Comparison of ENCODE assay signal across 8 cellular contexts in genomic region chr6:165663736-165664552, GRCh38. TPM values are rescaled to one million over a fixed set of nuclear protein-coding genes. Genes with fewer than 3 reads are reported as not detected.
DNase-seq lines count a peak whose midpoint lies in the region; ATAC-seq, FAIRE-seq and TF ChIP-seq lines count a peak whose summit lies in the region.

No MANE protein-coding gene starts in this region.

- H3K27ac ChIP-seq in A549 = peak overlapping the region; percentile 82 to 99; a peak in 5 of 6 replicates
- no peak overlapping the region for H3K27ac ChIP-seq in HUES64 (ENCODE audit: low read depth, low read length)

- H3K9ac ChIP-seq in HUES64 (ENCODE audit: low read depth, low read length) = no peak overlapping the region

- POLR2A ChIA-PET in A549 (lab: Yijun Ruan, JAX) = no interaction called here

- no peaks in the 10 kb centered on the region for H3K4me1 Mint-ChIP-seq in natural killer cell

- H3K4me2 ChIP-seq in A549 = peak overlapping the region; percentile 85

- no peak for TF ChIP-seq RAD21 in A549 (conservative IDR thresholded peaks at IDR 0.05 in 1 of 2, IDR thresholded peaks at IDR 0.05 in 1 of 2)

- H3K27me3 ChIP-seq in HUES64 (ENCODE audit: insufficient read depth, low read length) = peaks cover 85% of the 10 kb centered on the region

- H3K36me3 ChIP-seq in HUES64 (ENCODE audit: insufficient read depth, low read length) = no peaks in the 10 kb centered on the region

- TF ChIP-seq POLR2A in A549 (IDR thresholded peaks at IDR 0.05; ENCODE audit: low read length) = no peak

- H3K4me3 ChIP-seq in A549 (peak overlapping the region; percentile 69), HUES64 (ENCODE audit: low read length) (peak overlapping the region; percentile 60), epithelial cell of proximal tubule (ENCODE audit: low read depth, low read length) (peak overlapping the region; percentile 72)

- H3K36me3 Mint-ChIP-seq in natural killer cell = no peaks in the 10 kb centered on the region

- WGBS in A549 (ENCODE audit: missing lambda C conversion rate) = 61% methylated on average over 30 of the region's 48 CpGs
- WGBS in HUES64 = under 1% methylated on average over 48 of the region's 48 CpGs

- ATAC-seq in A549 = peak in 1 of 2 experiments; percentile 12; a peak in 3 of 6 replicates
- ATAC-seq in natural killer cell = no peak
- ATAC-seq in GM19452 (IDR thresholded peaks at IDR 0.05; ENCODE audit: unreplicated experiment) = no peak

- H3K27me3 Mint-ChIP-seq in natural killer cell (ENCODE audit: low read depth in 2 of 2) = peaks cover 42 to 53% of the 10 kb centered on the region in 2 donors

- TF ChIP-seq CTCF in A549 (IDR thresholded peaks at IDR 0.05) (no peak), epithelial cell of proximal tubule (conservative IDR thresholded peaks at IDR 0.05; ENCODE audit: low read depth, low read length) (no peak), natural killer cell (IDR thresholded peaks at IDR 0.05) (no peak)

- H3K9me3 Mint-ChIP-seq in natural killer cell = no peaks in the 10 kb centered on the region

- TF ChIP-seq EP300 in A549 (IDR thresholded peaks at IDR 0.05) = no peak

- intact Hi-C loops in natural killer cell (cut with micrococcal nuclease) = no loop called here

- H3K27ac Mint-ChIP-seq in natural killer cell = no peak overlapping the region

- H3K4me1 ChIP-seq in A549 (peaks cover 6% of the 10 kb centered on the region; the same call in 1 of the 3 replicates), HUES64 (ENCODE audit: insufficient read depth, low read length) (peaks cover 38% of the 10 kb centered on the region)

- H3K9me3 ChIP-seq in A549 (no peaks in the 10 kb centered on the region), HUES64 (ENCODE audit: insufficient read depth, low read depth, low read length) (no peaks in the 10 kb centered on the region)

- CTCF ChIA-PET in A549 (lab: Yijun Ruan, JAX) = no interaction called here

- DNase-seq in A549 (ENCODE audit: low read depth in 1 of 2, low spot score in 1 of 2) (peak in 1 of 2 experiments; percentile 28), epithelial cell of proximal tubule (ENCODE audit: low read depth) (no peak), natural killer cell (no peak), NOMO-1 treated with DMSO at 0.1 percent for 48 hours (lab: John Stamatoyannopoulos, UW; ENCODE audit: unreplicated experiment) (no peak), GDM1 (lab: John Stamatoyannopoulos, UW) (no peak), EL (no peak)

- no peak for FAIRE-seq in A549 (lab: Jason Lieb, UNC)

- peak overlapping the region; percentile 35 for H3K4me3 Mint-ChIP-seq in natural killer cell

TF ChIP-seq in A549, 52 proteins besides CTCF, POLR2A, EP300 and RAD21:
- no peak for TF ChIP-seq NR3C1 (IDR thresholded peaks at IDR 0.05)
- no peak for TF ChIP-seq EHMT2 (IDR thresholded peaks at IDR 0.05; ENCODE audit: low read depth)
- no peak for TF ChIP-seq RARB (CRISPR knock-in tag; IDR thresholded peaks at IDR 0.05)
- TF ChIP-seq SMC3 (IDR thresholded peaks at IDR 0.05) = no peak
- TF ChIP-seq TFCP2L1 (CRISPR knock-in tag; IDR thresholded peaks at IDR 0.05) = no peak

RNA-seq across cellular contexts. Expression of gene PDE10A, which starts 0.9 kb away (rescaled TPM):
- 92.5 and 96.4 TPM in 2 replicates for polyA plus RNA-seq in A549 (2011; rRNA removed)
- polyA plus RNA-seq in A549 (2012; cell fraction: cytosol; rRNA removed) = 42.5 and 54.2 TPM in 2 replicates
- polyA plus RNA-seq in A549 (2012; cell fraction: nucleus; rRNA removed) = 64.8 and 115 TPM in 2 replicates
- 44.9 to 46.3 TPM (median 45.9 TPM) in 3 replicates for polyA plus RNA-seq in A549 (2017; fragmentation: RNase III; extraction: RNeasy Plus Mini Kit Qiagen cat#74134 plus additional on column Dnase treatment)
- 511 and 597 TPM in 2 replicates for polyA minus RNA-seq in A549 (2011; rRNA and poly(A)+ RNA removed)
- 2.3 TPM for polyA plus RNA-seq in HUES64 (2013, experiment 1 of 2)
- 3.7 TPM for polyA plus RNA-seq in HUES64 (2013, experiment 2 of 2)
- 6.9 TPM in 2 replicates for total RNA-seq in epithelial cell of proximal tubule
- total RNA-seq in natural killer cell = not detected
